ENCODE assay signal across 17 cellular contexts in genomic region chr14:99773496-99774203, GRCh38. TPM values are rescaled to one million over a fixed set of nuclear protein-coding genes. Genes with fewer than 3 reads are reported as not detected.
DNase-seq lines count a peak whose midpoint lies in the region; ATAC-seq and TF ChIP-seq lines count a peak whose summit lies in the region.
"Had no signal": no experiment of that assay in that cellular context is flagged by ENCODE, and none has a peak within 500 bp of the region (broad histone marks: within the 10 kb centered on the region; RNA-seq: fewer than 3 reads in every experiment).

No MANE protein-coding gene starts in this region.

- no peak for TF ChIP-seq RAD21 in neural cell (conservative IDR thresholded peaks at IDR 0.05)

- no peak for TF ChIP-seq EP300 in neural cell (conservative IDR thresholded peaks at IDR 0.05; ENCODE audit: poor library complexity, severe bottlenecking)

- ATAC-seq in activated CD8-positive, alpha-beta memory T cell treated with anti-CD3 and anti-CD28 coated beads, Interleukin-2, amount 10 ng/mL, durations not matched to agents 7 days and 5 days, result no peak
- peak; percentile 14 for ATAC-seq in upper lobe of right lung

- peak overlapping the region; percentile 40 for H2AFZ ChIP-seq in neural cell (ENCODE audit: low read depth, low read length)

- no peak overlapping the region for H3K9ac ChIP-seq in neural cell (ENCODE audit: low read length)
- H3K9ac ChIP-seq: BLaER1 had no signal

- no peaks in the 10 kb centered on the region for H3K36me3 Mint-ChIP-seq in activated CD8-positive, alpha-beta memory T cell treated with anti-CD3 and anti-CD28 coated beads, Interleukin-2, amount 10 ng/mL, durations not matched to agents 7 days and 5 days
- no peaks in the 10 kb centered on the region for H3K36me3 Mint-ChIP-seq in T-helper 2 cell treated with Interferon-gamma antibody and Interleukin-4, amounts not matched to agents 5 μg/mL and 100 μg/mL, for 36 hours (ENCODE audit: low read depth)
- H3K36me3 Mint-ChIP-seq: mesothelial cell of epicardium had no signal

- H3K4me3 Mint-ChIP-seq in activated CD8-positive, alpha-beta memory T cell treated with anti-CD3 and anti-CD28 coated beads, Interleukin-2, amount 10 ng/mL, durations not matched to agents 7 days and 5 days, result no peak overlapping the region
- no peak overlapping the region for H3K4me3 Mint-ChIP-seq in T-helper 2 cell treated with Interferon-gamma antibody and Interleukin-4, amounts not matched to agents 5 μg/mL and 100 μg/mL, for 36 hours
- H3K4me3 Mint-ChIP-seq: mesothelial cell of epicardium had no signal

- H3K27ac Mint-ChIP-seq in activated CD8-positive, alpha-beta memory T cell treated with anti-CD3 and anti-CD28 coated beads, Interleukin-2, amount 10 ng/mL, durations not matched to agents 7 days and 5 days, result no peak overlapping the region
- no peak overlapping the region for H3K27ac Mint-ChIP-seq in T-helper 2 cell treated with Interferon-gamma antibody and Interleukin-4, amounts not matched to agents 5 μg/mL and 100 μg/mL, for 36 hours
- H3K27ac Mint-ChIP-seq: mesothelial cell of epicardium had no signal

- H3K4me1 ChIP-seq in upper lobe of right lung, result no peaks in the 10 kb centered on the region

- H4K20me1 ChIP-seq in neural cell (ENCODE audit: insufficient read depth), result no peaks in the 10 kb centered on the region
- H4K20me1 ChIP-seq: BLaER1 had no signal

- CTCF ChIA-PET in activated CD8-positive, alpha-beta memory T cell treated with anti-CD3 and anti-CD28 coated beads, Interleukin-2, amount 10 ng/mL, durations not matched to agents 7 days and 5 days (lab: Charles Lee), result interaction anchor here (1.7 kb wide), 1 partner anchor 12 kb away, joined by 3 read pairs; no protein-coding TSS in a partner anchor

- no peaks in the 10 kb centered on the region for H3K9me2 ChIP-seq in neural cell (ENCODE audit: insufficient read depth, low read length)

- H3K36me3 ChIP-seq in neural cell (ENCODE audit: insufficient read depth, low read length) (no peaks in the 10 kb centered on the region), upper lobe of right lung (no peaks in the 10 kb centered on the region)
- H3K36me3 ChIP-seq: BLaER1, cardiac muscle cell had no signal

- H3K27me3 ChIP-seq in dorsolateral prefrontal cortex (no peaks in the 10 kb centered on the region), neural cell (ENCODE audit: insufficient read depth, low read depth, low read length) (no peaks in the 10 kb centered on the region), upper lobe of right lung (no peaks in the 10 kb centered on the region)
- H3K27me3 ChIP-seq: BLaER1 had no signal

- H3K4me2 ChIP-seq in neural cell (ENCODE audit: low read length), result no peak overlapping the region

- H3K79me2 ChIP-seq in neural cell (replicated peaks; ENCODE audit: insufficient read depth, low read length), result no peaks in the 10 kb centered on the region

- H3K4me3 ChIP-seq in dorsolateral prefrontal cortex, result peak overlapping the region in 1 of 59 donors; percentile 33
- no peak overlapping the region for H3K4me3 ChIP-seq in neural cell (ENCODE audit: low read length)
- H3K4me3 ChIP-seq in upper lobe of right lung, result no peak overlapping the region
- H3K4me3 ChIP-seq: BLaER1, cardiac muscle cell had no signal

- DNase-seq in activated CD8-positive, alpha-beta memory T cell treated with anti-CD3 and anti-CD28 coated beads for 24 hours, result peak; percentile 13
- no peak for DNase-seq in activated CD8-positive, alpha-beta memory T cell treated with anti-CD3 and anti-CD28 coated beads, Interleukin-2, amount 10 ng/mL, durations not matched to agents 7 days and 5 days
- no peak for DNase-seq in dorsolateral prefrontal cortex
- DNase-seq in upper lobe of right lung, result no peak
- no peak for DNase-seq in HCEC 1CT
- DNase-seq in T-helper 2 cell treated with Interferon-gamma antibody and Interleukin-4, amounts not matched to agents 5 μg/mL and 100 μg/mL, for 36 hours (ENCODE audit: low spot score), result no peak
- DNase-seq in NOMO-1 (lab: John Stamatoyannopoulos, UW; ENCODE audit: unreplicated experiment in 2 of 2), result no peak
- DNase-seq: activated CD4-positive, alpha-beta T cell treated with anti-CD3 and anti-CD28 coated beads for 4 hours; Calu3; erythroblast; NCI-H1417 treated with DMSO at 0.1 percent for 48 hours; NCI-H446; stimulated activated CD4-positive, alpha-beta T cell treated with anti-CD3 and anti-CD28 coated beads, Interleukin-15, amount 100 ng/mL, for 24 hours had no signal

- no peaks in the 10 kb centered on the region for H3F3A ChIP-seq in neural cell (ENCODE audit: insufficient read depth, low read length, poor library complexity, severe bottlenecking)

- no peaks in the 10 kb centered on the region for H3K9me3 ChIP-seq in neural cell (ENCODE audit: low read length)
- H3K9me3 ChIP-seq in upper lobe of right lung, result no peaks in the 10 kb centered on the region

- H3K4me1 Mint-ChIP-seq in activated CD8-positive, alpha-beta memory T cell treated with anti-CD3 and anti-CD28 coated beads, Interleukin-2, amount 10 ng/mL, durations not matched to agents 7 days and 5 days, result no peaks in the 10 kb centered on the region
- H3K4me1 Mint-ChIP-seq in T-helper 2 cell treated with Interferon-gamma antibody and Interleukin-4, amounts not matched to agents 5 μg/mL and 100 μg/mL, for 36 hours (ENCODE audit: low read depth), result no peaks in the 10 kb centered on the region

- no peaks in the 10 kb centered on the region for H3K9me3 Mint-ChIP-seq in activated CD8-positive, alpha-beta memory T cell treated with anti-CD3 and anti-CD28 coated beads, Interleukin-2, amount 10 ng/mL, durations not matched to agents 7 days and 5 days (ENCODE audit: low read depth)
- no peaks in the 10 kb centered on the region for H3K9me3 Mint-ChIP-seq in T-helper 2 cell treated with Interferon-gamma antibody and Interleukin-4, amounts not matched to agents 5 μg/mL and 100 μg/mL, for 36 hours

- intact Hi-C loops in dorsolateral prefrontal cortex (cut with DNase I) (no loop called here), upper lobe of right lung (cut with DNase I) (no loop called here)

- TF ChIP-seq CTCF in dorsolateral prefrontal cortex (IDR thresholded peaks at IDR 0.05 in 54 of 56, conservative IDR thresholded peaks at IDR 0.05 in 2 of 56; ENCODE audit: low read depth in 1 of 56, partially characterized antibody in 56 of 56) (no peak), neural cell (IDR thresholded peaks at IDR 0.05; ENCODE audit: poor library complexity, severe bottlenecking) (no peak), upper lobe of right lung (IDR thresholded peaks at IDR 0.05) (no peak)

- H3K27ac ChIP-seq in dorsolateral prefrontal cortex (peak overlapping the region in 48 of 59 donors; percentile 3 to 82 (median 62)), neural cell (ENCODE audit: low read length) (no peak overlapping the region), upper lobe of right lung (no peak overlapping the region)
- H3K27ac ChIP-seq: BLaER1, cardiac muscle cell had no signal

- H3K27me3 Mint-ChIP-seq in activated CD8-positive, alpha-beta memory T cell treated with anti-CD3 and anti-CD28 coated beads, Interleukin-2, amount 10 ng/mL, durations not matched to agents 7 days and 5 days, result peaks cover 33% of the 10 kb centered on the region
- H3K27me3 Mint-ChIP-seq in T-helper 2 cell treated with Interferon-gamma antibody and Interleukin-4, amounts not matched to agents 5 μg/mL and 100 μg/mL, for 36 hours (ENCODE audit: low read depth), result peaks cover 9% of the 10 kb centered on the region

TF ChIP-seq in neural cell, 6 proteins besides CTCF, POLR2A, EP300 and RAD21:
- no peak for TF ChIP-seq SMC3 (conservative IDR thresholded peaks at IDR 0.05; ENCODE audit: poor library complexity)
- TF ChIP-seq EZH2 (IDR thresholded peaks at IDR 0.05; ENCODE audit: borderline replicate concordance, insufficient read depth, low read length, poor library complexity, severe bottlenecking), result no peak
- TF ChIP-seq TAF1 (IDR thresholded peaks at IDR 0.05; ENCODE audit: low read depth), result no peak
- no peak for TF ChIP-seq POLR2AphosphoS5 (IDR thresholded peaks at IDR 0.05)
- TF ChIP-seq REST (IDR thresholded peaks at IDR 0.05; ENCODE audit: borderline replicate concordance), result no peak
- TF ChIP-seq MXI1 (conservative IDR thresholded peaks at IDR 0.05; ENCODE audit: poor library complexity, severe bottlenecking), result no peak

RNA-seq across cellular contexts. Expression of gene EML1, which starts 19.6 kb away (rescaled TPM):
- total RNA-seq in activated CD8-positive, alpha-beta memory T cell treated with anti-CD3 and anti-CD28 coated beads, Interleukin-2, amount 10 ng/mL, durations not matched to agents 7 days and 5 days, result not detected
- total RNA-seq in dorsolateral prefrontal cortex (10 to 100 TPM; 24.3 to 74.2 (median 42.9) TPM), upper lobe of right lung (42.2 TPM)
- polyA plus RNA-seq in neural cell, result 21.7 and 27.2 TPM in 2 replicates
- polyA minus RNA-seq in neural cell, result 46.7 and 52.1 TPM in 2 replicates

Comparison
In these comparisons a context has a peak if more than half of its experiments do, and no peak if none do; other contexts are left out.
1. H3K27ac ChIP-seq: peak in dorsolateral prefrontal cortex (48 of 59); none in neural cell (single experiment) and upper lobe of right lung (single experiment).
2. RNA of gene EML1, which starts 19.6 kb away (total RNA-seq): 24.3 to 74.2 TPM in dorsolateral prefrontal cortex and 42.2 TPM in upper lobe of right lung (single experiment); not detected in activated CD8-positive, alpha-beta memory T cell treated with anti-CD3 and anti-CD28 coated beads, Interleukin-2, amount 10 ng/mL, durations not matched to agents 7 days and 5 days; every median in the first group is over 10 times any median in the second.